ENCODE assay signal across 12 cellular contexts in the genomic region with DNA sequence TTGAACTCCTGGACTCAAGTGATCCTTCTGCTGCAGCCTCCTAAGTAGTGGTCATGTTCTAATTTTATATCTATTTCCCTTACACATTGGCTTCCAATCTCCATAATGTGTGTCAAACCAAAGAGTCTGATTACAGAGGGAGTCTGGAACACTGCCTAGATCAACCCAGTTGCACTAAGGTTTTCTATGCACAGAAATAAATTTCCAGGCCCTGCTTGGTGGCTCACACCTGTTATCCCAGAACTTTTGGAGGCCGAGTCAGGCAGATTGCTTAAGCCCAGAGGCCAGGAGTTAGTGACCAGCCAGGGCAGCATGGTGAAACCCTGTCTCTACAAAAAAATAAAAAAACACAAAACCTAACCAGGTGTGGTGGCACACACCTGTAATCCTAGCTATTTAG. TPM values are rescaled to one million over a fixed set of nuclear protein-coding genes. Genes with fewer than 3 reads are reported as not detected.
"Had no signal": no experiment of that assay in that cellular context is flagged by ENCODE, and none has a peak within 500 bp of the region (broad histone marks: within the 10 kb centered on the region; RNA-seq: fewer than 3 reads in every experiment).

No MANE protein-coding gene starts in this region.

RNA-seq across cellular contexts. Expression of gene PRAMEF18, which starts 8.1 kb away (rescaled TPM):
- total RNA-seq: activated CD4-positive, alpha-beta memory T cell treated with anti-CD3 and anti-CD28 coated beads, Interleukin-2, amount 10 ng/mL, durations not matched to agents 7 days and 5 days; activated naive CD8-positive, alpha-beta T cell treated with anti-CD3 and anti-CD28 coated beads, Interleukin-2, amount 10 ng/mL, durations not matched to agents 7 days and 5 days; adrenal gland; LHCN-M2; MCF 10A; OCI-LY7; Right ventricle myocardium inferior; RPMI7951; SJCRH30; T-helper 2 cell treated with Interferon-gamma antibody and Interleukin-4, amounts not matched to agents 100 ng/mL and 5 ng/mL, for 36 hours had no signal
- polyA plus RNA-seq: adrenal gland, IgD-negative memory B cell, SK-N-SH had no signal

RNA-seq across cellular contexts. Expression of gene PRAMEF5, which starts 19.9 kb away (rescaled TPM):
- total RNA-seq: activated CD4-positive, alpha-beta memory T cell treated with anti-CD3 and anti-CD28 coated beads, Interleukin-2, amount 10 ng/mL, durations not matched to agents 7 days and 5 days; activated naive CD8-positive, alpha-beta T cell treated with anti-CD3 and anti-CD28 coated beads, Interleukin-2, amount 10 ng/mL, durations not matched to agents 7 days and 5 days; adrenal gland; LHCN-M2; MCF 10A; OCI-LY7; Right ventricle myocardium inferior; RPMI7951; SJCRH30; T-helper 2 cell treated with Interferon-gamma antibody and Interleukin-4, amounts not matched to agents 100 ng/mL and 5 ng/mL, for 36 hours had no signal
- polyA plus RNA-seq: adrenal gland, IgD-negative memory B cell, SK-N-SH had no signal

RNA-seq across cellular contexts. Expression of gene PRAMEF13, which starts 32.8 kb away (rescaled TPM):
- total RNA-seq: activated CD4-positive, alpha-beta memory T cell treated with anti-CD3 and anti-CD28 coated beads, Interleukin-2, amount 10 ng/mL, durations not matched to agents 7 days and 5 days; activated naive CD8-positive, alpha-beta T cell treated with anti-CD3 and anti-CD28 coated beads, Interleukin-2, amount 10 ng/mL, durations not matched to agents 7 days and 5 days; adrenal gland; LHCN-M2; MCF 10A; OCI-LY7; Right ventricle myocardium inferior; RPMI7951; SJCRH30; T-helper 2 cell treated with Interferon-gamma antibody and Interleukin-4, amounts not matched to agents 100 ng/mL and 5 ng/mL, for 36 hours had no signal
- polyA plus RNA-seq: adrenal gland, IgD-negative memory B cell, SK-N-SH had no signal

RNA-seq across cellular contexts. Expression of gene PRAMEF8, which starts 50.9 kb away (rescaled TPM):
- total RNA-seq: activated CD4-positive, alpha-beta memory T cell treated with anti-CD3 and anti-CD28 coated beads, Interleukin-2, amount 10 ng/mL, durations not matched to agents 7 days and 5 days; activated naive CD8-positive, alpha-beta T cell treated with anti-CD3 and anti-CD28 coated beads, Interleukin-2, amount 10 ng/mL, durations not matched to agents 7 days and 5 days; adrenal gland; LHCN-M2; MCF 10A; OCI-LY7; Right ventricle myocardium inferior; RPMI7951; SJCRH30; T-helper 2 cell treated with Interferon-gamma antibody and Interleukin-4, amounts not matched to agents 100 ng/mL and 5 ng/mL, for 36 hours had no signal
- polyA plus RNA-seq: adrenal gland, IgD-negative memory B cell, SK-N-SH had no signal
